8 cellular contexts compared by ENCODE assay signal in genomic region chr4:127783026-127783769, GRCh38. TPM values are rescaled to one million over a fixed set of nuclear protein-coding genes. Genes with fewer than 3 reads are reported as not detected.
DNase-seq lines count a peak whose midpoint lies in the region; ATAC-seq lines count a peak whose summit lies in the region.

No MANE protein-coding gene starts in this region.

- intact Hi-C loops in Right ventricle myocardium superior (cut with DNase I): no loop called here

- peaks cover 70% of the 10 kb centered on the region for H3K27me3 Mint-ChIP-seq in activated naive CD8-positive, alpha-beta T cell treated with anti-CD3 and anti-CD28 coated beads, Interleukin-2, amount 50 U/mL, for 24 hours

- peak; percentile 22 for DNase-seq in NCI-H2029 treated with DMSO at 0.1 percent for 48 hours (lab: John Stamatoyannopoulos, UW)
- no peak for DNase-seq in NCI-H2029 (lab: John Stamatoyannopoulos, UW)
- DNase-seq in H4 (ENCODE audit: low spot score): peak; percentile 12
- DNase-seq in NCI-H1105 treated with DMSO at 0.1 percent for 48 hours (lab: John Stamatoyannopoulos, UW): peak; percentile 59
- no peak for DNase-seq in activated naive CD8-positive, alpha-beta T cell treated with anti-CD3 and anti-CD28 coated beads, Interleukin-2, amount 50 U/mL, for 24 hours
- peak; percentile 76 for DNase-seq in Right ventricle myocardium superior
- peak in 50 of 56 donors; percentile 1 to 84 (median 45) for DNase-seq in nucleus accumbens (lab: John Stamatoyannopoulos, UW)
- DNase-seq in COLO829 (ENCODE audit: low spot score): no peak

- H3K4me1 Mint-ChIP-seq in activated naive CD8-positive, alpha-beta T cell treated with anti-CD3 and anti-CD28 coated beads, Interleukin-2, amount 50 U/mL, for 24 hours: peaks cover 20% of the 10 kb centered on the region

- peaks cover 5% of the 10 kb centered on the region for H3K36me3 Mint-ChIP-seq in activated naive CD8-positive, alpha-beta T cell treated with anti-CD3 and anti-CD28 coated beads, Interleukin-2, amount 50 U/mL, for 24 hours (ENCODE audit: low read depth)

- H3K4me3 Mint-ChIP-seq in activated naive CD8-positive, alpha-beta T cell treated with anti-CD3 and anti-CD28 coated beads, Interleukin-2, amount 50 U/mL, for 24 hours: peak overlapping the region; percentile 82

- H3K27ac Mint-ChIP-seq in activated naive CD8-positive, alpha-beta T cell treated with anti-CD3 and anti-CD28 coated beads, Interleukin-2, amount 50 U/mL, for 24 hours: peak overlapping the region; percentile 86

- H3K9me3 Mint-ChIP-seq in activated naive CD8-positive, alpha-beta T cell treated with anti-CD3 and anti-CD28 coated beads, Interleukin-2, amount 50 U/mL, for 24 hours: peaks cover 15% of the 10 kb centered on the region

- peak; percentile 72 for ATAC-seq in activated naive CD8-positive, alpha-beta T cell treated with anti-CD3 and anti-CD28 coated beads, Interleukin-2, amount 50 U/mL, for 24 hours
- peak; percentile 57 for ATAC-seq in Right ventricle myocardium superior (ENCODE audit: poor library complexity)

RNA-seq across cellular contexts. Expression of gene HSPA4L, which starts 1.1 kb away (rescaled TPM):
- 7.0 and 7.2 TPM in 2 replicates for total RNA-seq in H4 (2014; rRNA removed; shearing (Covaris generic))
- 4.8 TPM for total RNA-seq in Right ventricle myocardium superior

RNA-seq across cellular contexts. Expression of gene SLC25A31, which starts 53.0 kb away (rescaled TPM):
- not detected in 2 replicates for total RNA-seq in H4 (2014; rRNA removed; shearing (Covaris generic))
- not detected for total RNA-seq in Right ventricle myocardium superior

Comparison
In these comparisons a context has a peak if more than half of its experiments do, and no peak if none do; other contexts are left out.
1. DNase-seq: peak in NCI-H2029 treated with DMSO at 0.1 percent for 48 hours (single experiment), H4 (single experiment), NCI-H1105 treated with DMSO at 0.1 percent for 48 hours (single experiment), Right ventricle myocardium superior (single experiment) and nucleus accumbens (50 of 56); none in NCI-H2029 (single experiment), activated naive CD8-positive, alpha-beta T cell treated with anti-CD3 and anti-CD28 coated beads, Interleukin-2, amount 50 U/mL, for 24 hours (single experiment) and COLO829 (single experiment).